ENCODE assay signal across 13 cellular contexts in the genomic region with DNA sequence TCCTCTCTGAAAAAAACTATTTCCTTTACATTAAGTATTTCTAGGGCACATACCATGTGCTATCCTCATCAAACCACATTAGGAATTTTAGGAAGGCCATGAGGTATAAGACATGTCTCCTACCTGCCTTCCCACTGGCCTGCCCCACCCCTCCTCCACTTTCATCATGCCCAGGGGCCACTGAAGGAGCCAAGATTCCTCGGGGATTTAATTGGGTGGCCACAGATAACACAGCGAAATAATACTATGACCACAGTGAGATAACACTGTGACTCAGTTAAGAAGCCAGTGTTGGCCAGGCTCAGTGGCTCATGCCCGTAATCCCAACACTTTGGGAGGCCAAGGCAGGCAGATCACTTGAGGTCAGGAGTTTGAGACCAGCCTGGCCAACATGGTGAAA.
"Had no signal": no experiment of that assay in that cellular context is flagged by ENCODE, and none has a peak within 500 bp of the region (broad histone marks: within the 10 kb centered on the region; RNA-seq: fewer than 3 reads in every experiment).

No MANE protein-coding gene starts in this region.

- H3K27me3 Mint-ChIP-seq: activated naive CD8-positive, alpha-beta T cell treated with anti-CD3 and anti-CD28 coated beads for 36 hours; stimulated activated memory B cell treated with anti-CD40 and anti-IgM and Interleukin-4, amounts not matched to agents 10 μg/mL and 1 μg/mL and 100 μg/mL, for 72 hours had no signal

- H3K36me3 ChIP-seq: transverse colon had no signal

- DNase-seq: activated CD4-positive, alpha-beta T cell treated with anti-CD3 and anti-CD28 coated beads, Interleukin-2, amount 10 ng/mL, durations not matched to agents 24 days and 14 days; activated gamma-delta T cell treated with Interleukin-2 at 50 U/mL for 16 hours; activated naive CD8-positive, alpha-beta T cell treated with anti-CD3 and anti-CD28 coated beads for 36 hours; activated T-cell treated with anti-CD3 and anti-CD28 coated beads, Interleukin-2, amount 50 U/mL, for 4 hours; anterior cingulate cortex; kidney glomerular epithelial cell; T-cell; transverse colon had no signal

- ATAC-seq: activated T-cell treated with anti-CD3 and anti-CD28 coated beads, Interleukin-2, amount 50 U/mL, for 4 hours; stimulated activated memory B cell treated with anti-CD40 and anti-IgM and Interleukin-4, amounts not matched to agents 10 μg/mL and 1 μg/mL and 100 μg/mL, for 72 hours; T-cell; WTC11 had no signal

- H3K4me3 Mint-ChIP-seq: activated CD4-positive, alpha-beta T cell treated with anti-CD3 and anti-CD28 coated beads, Interleukin-2, amount 10 ng/mL, durations not matched to agents 24 days and 14 days; activated naive CD8-positive, alpha-beta T cell treated with anti-CD3 and anti-CD28 coated beads for 36 hours; activated T-cell treated with anti-CD3 and anti-CD28 coated beads, Interleukin-2, amount 50 U/mL, for 4 hours; mesothelial cell of epicardium; stimulated activated memory B cell treated with anti-CD40 and anti-IgM and Interleukin-4, amounts not matched to agents 10 μg/mL and 1 μg/mL and 100 μg/mL, for 72 hours; T-cell; WTC11 had no signal

- H3K9me3 ChIP-seq: transverse colon had no signal

- H3K27me3 ChIP-seq: transverse colon had no signal

- H3K9me3 Mint-ChIP-seq: activated CD4-positive, alpha-beta T cell treated with anti-CD3 and anti-CD28 coated beads, Interleukin-2, amount 10 ng/mL, durations not matched to agents 24 days and 14 days; activated naive CD8-positive, alpha-beta T cell treated with anti-CD3 and anti-CD28 coated beads for 36 hours; activated T-cell treated with anti-CD3 and anti-CD28 coated beads, Interleukin-2, amount 50 U/mL, for 4 hours; mesothelial cell of epicardium; stimulated activated memory B cell treated with anti-CD40 and anti-IgM and Interleukin-4, amounts not matched to agents 10 μg/mL and 1 μg/mL and 100 μg/mL, for 72 hours; T-cell; WTC11 had no signal

- H3K27ac Mint-ChIP-seq: activated CD4-positive, alpha-beta T cell treated with anti-CD3 and anti-CD28 coated beads, Interleukin-2, amount 10 ng/mL, durations not matched to agents 24 days and 14 days; activated naive CD8-positive, alpha-beta T cell treated with anti-CD3 and anti-CD28 coated beads for 36 hours; mesothelial cell of epicardium; stimulated activated memory B cell treated with anti-CD40 and anti-IgM and Interleukin-4, amounts not matched to agents 10 μg/mL and 1 μg/mL and 100 μg/mL, for 72 hours; T-cell; WTC11 had no signal

- H3K4me3 ChIP-seq: SK-N-MC, smooth muscle cell, transverse colon had no signal

- H3K36me3 Mint-ChIP-seq: activated naive CD8-positive, alpha-beta T cell treated with anti-CD3 and anti-CD28 coated beads for 36 hours; mesothelial cell of epicardium; stimulated activated memory B cell treated with anti-CD40 and anti-IgM and Interleukin-4, amounts not matched to agents 10 μg/mL and 1 μg/mL and 100 μg/mL, for 72 hours; T-cell; WTC11 had no signal

- H3K4me2 ChIP-seq: smooth muscle cell had no signal

- H3K27ac ChIP-seq: transverse colon had no signal
